ENCODE assay signal across 10 cellular contexts in genomic region chr6:139882234-139882633, GRCh38.
DNase-seq lines count a peak whose midpoint lies in the region; ATAC-seq and TF ChIP-seq lines count a peak whose summit lies in the region.
"Had no signal": no experiment of that assay in that cellular context is flagged by ENCODE, and none has a peak within 500 bp of the region (broad histone marks: within the 10 kb centered on the region; RNA-seq: fewer than 3 reads in every experiment).

No MANE protein-coding gene starts in this region.

- DNase-seq in HCT116 (ENCODE audit: low read depth, low spot score): no peak
- DNase-seq in RPMI7951 (ENCODE audit: low read depth): peak; percentile 29
- peak; percentile 23 for DNase-seq in fibroblast of the aortic adventitia (ENCODE audit: low read depth)
- no peak for DNase-seq in left lung
- DNase-seq in activated CD8-positive, alpha-beta memory T cell treated with anti-CD3 and anti-CD28 coated beads, Interleukin-2, amount 50 U/mL, for 48 hours: no peak
- no peak for DNase-seq in activated CD4-positive, alpha-beta T cell treated with anti-CD3 and anti-CD28 coated beads for 4 hours
- DNase-seq: activated naive CD4-positive, alpha-beta T cell treated with anti-CD3 and anti-CD28 coated beads, Interleukin-2, amount 50 U/mL, for 16 hours had no signal

- no peak for TF ChIP-seq POLR2A in HCT116 (IDR thresholded peaks at IDR 0.05; ENCODE audit: borderline replicate concordance, extremely low read depth, insufficient read depth, insufficient read length)

- no peaks in the 10 kb centered on the region for H4K20me1 ChIP-seq in HCT116 (ENCODE audit: insufficient read depth)

- no peaks in the 10 kb centered on the region for H3K36me3 ChIP-seq in HCT116 (ENCODE audit: control insufficient read depth in 1 of 2, insufficient read depth in 2 of 2, low read length in 2 of 2)
- no peaks in the 10 kb centered on the region for H3K36me3 ChIP-seq in skeletal muscle satellite cell (ENCODE audit: insufficient read depth, low read length)
- no peaks in the 10 kb centered on the region for H3K36me3 ChIP-seq in left lung

- ATAC-seq in HCT116: no peak
- ATAC-seq in left lung: no peak
- no peak for ATAC-seq in GM21786 (IDR thresholded peaks at IDR 0.05; ENCODE audit: unreplicated experiment)

- no peak for TF ChIP-seq CTCF in HCT116 (IDR thresholded peaks at IDR 0.05 in 2 of 3, conservative IDR thresholded peaks at IDR 0.05 in 1 of 3; ENCODE audit: borderline replicate concordance in 1 of 3, insufficient read depth in 1 of 3, low read depth in 2 of 3, low read length in 2 of 3)
- TF ChIP-seq CTCF in fibroblast of the aortic adventitia (IDR thresholded peaks at IDR 0.05; ENCODE audit: insufficient read depth, low read length): no peak
- TF ChIP-seq CTCF in left lung (IDR thresholded peaks at IDR 0.05): no peak

- no peaks in the 10 kb centered on the region for H3K79me2 ChIP-seq in HCT116 (ENCODE audit: insufficient read depth, low read length)

- H3K9me2 ChIP-seq in HCT116 (ENCODE audit: insufficient read depth): no peaks in the 10 kb centered on the region

- H3K9ac ChIP-seq in HCT116 (ENCODE audit: low read length) (no peak overlapping the region), skeletal muscle satellite cell (ENCODE audit: low read depth, low read length) (peak overlapping the region; percentile 67)

- H3K27ac ChIP-seq in HCT116 (ENCODE audit: low read depth, low read length) (no peak overlapping the region), left lung (no peak overlapping the region)

- H3K4me3 ChIP-seq in HCT116 (replicated peaks in 1 of 2; ENCODE audit: low read depth in 1 of 2, low read length in 2 of 2): no peak overlapping the region
- H3K4me3 ChIP-seq in fibroblast of the aortic adventitia (ENCODE audit: low read depth, low read length): no peak overlapping the region
- H3K4me3 ChIP-seq in skeletal muscle satellite cell (ENCODE audit: low read length): peak overlapping the region; percentile 21
- H3K4me3 ChIP-seq in left lung: no peak overlapping the region
- H3K4me3 ChIP-seq: GM12878 had no signal

- CTCF ChIA-PET in HCT116 (lab: Charles Lee): no interaction called here

- RAD21 ChIA-PET in HCT116 (lab: Charles Lee; ENCODE audit: low non-redundant PET in 1 of 2, low total read pairs in 2 of 2, uncharacterized antibody in 2 of 2, unreplicated experiment in 2 of 2): no interaction called here

- TF ChIP-seq RAD21 in HCT116 (IDR thresholded peaks at IDR 0.05; ENCODE audit: low read depth): no peak

- H3K4me2 ChIP-seq in HCT116 (ENCODE audit: low read length): peak overlapping the region; percentile 12; the same call in 1 of the 2 replicates
- H3K4me2 ChIP-seq in skeletal muscle satellite cell (ENCODE audit: low read length): peak overlapping the region; percentile 71

- BruUV-seq in HCT116 (replicated peaks; lab: Mats Ljungman, UMichigan): no TSS peak

- peak overlapping the region; percentile 68 for H2AFZ ChIP-seq in HCT116 (ENCODE audit: low read depth, low read length, poor library complexity, severe bottlenecking)

- H3K4me1 ChIP-seq in HCT116 (ENCODE audit: control insufficient read depth in 1 of 2, insufficient read depth in 2 of 2, low read length in 2 of 2): peaks cover 14 to 23% of the 10 kb centered on the region in 2 experiments
- H3K4me1 ChIP-seq in skeletal muscle satellite cell (ENCODE audit: control insufficient read depth, insufficient read depth, low read length): peaks cover 28% of the 10 kb centered on the region
- H3K4me1 ChIP-seq in left lung: peaks cover 0 to 27% of the 10 kb centered on the region in 2 donors

- H3K27me3 ChIP-seq in HCT116 (ENCODE audit: insufficient read depth, low read length) (no peaks in the 10 kb centered on the region), skeletal muscle satellite cell (ENCODE audit: control insufficient read depth, insufficient read depth, low read length) (no peaks in the 10 kb centered on the region), left lung (no peaks in the 10 kb centered on the region)

- POLR2A ChIA-PET in HCT116 (lab: Charles Lee): interaction anchor here (1.4 kb wide), 1 partner anchor 508 kb away, joined by 6 read pairs; the partner anchor contains the start of gene CITED2

- no peaks in the 10 kb centered on the region for H3K9me3 ChIP-seq in HCT116 (ENCODE audit: control insufficient read depth in 1 of 2, insufficient read depth in 1 of 2, low read depth in 1 of 2, low read length in 2 of 2)
- H3K9me3 ChIP-seq in skeletal muscle satellite cell (replicated peaks; ENCODE audit: low read length): no peaks in the 10 kb centered on the region
- H3K9me3 ChIP-seq in left lung: no peaks in the 10 kb centered on the region

- intact Hi-C loops in HCT116 (cut with micrococcal nuclease) (loop anchor here (5.0 kb wide), 1 partner anchor 1040 kb away; no protein-coding TSS in a partner anchor), left lung (cut with DNase I) (no loop called here)

TF ChIP-seq in HCT116, 20 proteins besides CTCF, POLR2A, EP300 and RAD21:
- TF ChIP-seq EGR1 (IDR thresholded peaks at IDR 0.05; ENCODE audit: low read depth) (no peak), TCF7L2 (IDR thresholded peaks at IDR 0.05; ENCODE audit: borderline replicate concordance, extremely low read depth, insufficient read depth, insufficient read length) (peak; percentile 26), YY1 (IDR thresholded peaks at IDR 0.05; ENCODE audit: extremely low read depth, insufficient replicate concordance, low read depth, low read length) (no peak), JUND (IDR thresholded peaks at IDR 0.05) (no peak)

Comparison
In these comparisons a context has a peak if more than half of its experiments do, and no peak if none do; other contexts are left out.
1. DNase-seq: peak in RPMI7951 (single experiment) and fibroblast of the aortic adventitia (single experiment); none in HCT116 (single experiment), left lung (0 of 2), activated CD8-positive, alpha-beta memory T cell treated with anti-CD3 and anti-CD28 coated beads, Interleukin-2, amount 50 U/mL, for 48 hours (single experiment) and activated CD4-positive, alpha-beta T cell treated with anti-CD3 and anti-CD28 coated beads for 4 hours (0 of 2).